Comparison of ENCODE assay signal across 10 cellular contexts in the genomic region with DNA sequence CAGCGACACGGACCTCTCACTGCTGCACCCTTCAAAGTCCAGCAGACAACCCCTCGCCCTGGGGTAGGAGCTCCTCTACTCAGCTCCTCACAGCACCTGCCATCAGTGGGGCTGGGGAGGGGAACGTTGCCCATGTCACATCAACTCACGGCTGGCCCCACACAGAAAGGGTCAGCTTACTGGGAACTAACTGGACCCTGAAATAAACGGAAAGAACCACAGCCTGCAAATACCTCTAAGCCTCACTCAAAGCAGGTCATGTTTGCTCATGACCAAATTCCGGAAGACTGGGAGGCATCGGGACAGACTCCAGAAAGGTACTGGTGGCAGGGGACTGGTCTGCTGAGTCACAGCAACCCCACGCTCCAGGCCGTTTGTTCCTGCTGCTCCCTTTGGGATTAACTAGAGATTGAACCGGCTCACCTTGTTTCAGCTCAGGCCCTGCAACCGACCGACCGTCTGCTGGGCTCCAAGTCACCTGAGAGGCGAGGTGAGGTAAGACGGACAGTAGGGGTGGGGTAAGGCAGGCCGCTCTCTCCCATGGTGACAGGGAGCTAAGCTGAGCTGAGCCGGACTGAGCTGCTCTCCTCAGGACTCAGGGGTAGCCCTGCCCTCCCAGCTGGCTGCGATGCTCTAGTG. TPM values are rescaled to one million over a fixed set of nuclear protein-coding genes. Genes with fewer than 3 reads are reported as not detected.
DNase-seq lines count a peak whose midpoint lies in the region; ATAC-seq and TF ChIP-seq lines count a peak whose summit lies in the region.
"Had no signal": no experiment of that assay in that cellular context is flagged by ENCODE, and none has a peak within 500 bp of the region (broad histone marks: within the 10 kb centered on the region; RNA-seq: fewer than 3 reads in every experiment).

No MANE protein-coding gene starts in this region.

- H3K36me3 ChIP-seq in breast epithelium: no peaks in the 10 kb centered on the region
- no peaks in the 10 kb centered on the region for H3K36me3 ChIP-seq in mucosa of stomach (ENCODE audit: control insufficient read depth, insufficient read depth, low read length)
- H3K36me3 ChIP-seq in vagina: no peaks in the 10 kb centered on the region
- peaks cover 8% of the 10 kb centered on the region for H3K36me3 ChIP-seq in MG63

- DNase-seq in stimulated activated naive CD8-positive, alpha-beta T cell treated with anti-CD3 and anti-CD28 coated beads, Interleukin-15, amount 100 ng/mL, for 72 hours: no peak
- DNase-seq in breast epithelium (ENCODE audit: low spot score in 2 of 2) (peak; percentile 78 to 86), vagina (ENCODE audit: extremely low spot score in 2 of 2) (no peak), NCI-H2107 (lab: John Stamatoyannopoulos, UW) (no peak), MG63 (no peak)

- peak overlapping the region; percentile 43 for H3K9ac ChIP-seq in mucosa of stomach (ENCODE audit: low read length)

- H3K27me3 ChIP-seq in breast epithelium (peaks cover 0 to 43% of the 10 kb centered on the region in 2 donors), mucosa of stomach (ENCODE audit: control insufficient read depth, insufficient read depth, low read length) (no peaks in the 10 kb centered on the region), vagina (no peaks in the 10 kb centered on the region), MG63 (no peaks in the 10 kb centered on the region)

- no peaks in the 10 kb centered on the region for H3K9me3 Mint-ChIP-seq in stimulated activated naive CD8-positive, alpha-beta T cell treated with anti-CD3 and anti-CD28 coated beads, Interleukin-15, Interleukin-2, amounts not matched to agents 100 ng/mL and 50 ng/mL, for 24 hours
- H3K9me3 Mint-ChIP-seq in stimulated activated naive CD8-positive, alpha-beta T cell treated with anti-CD3 and anti-CD28 coated beads, Interleukin-15, amount 100 ng/mL, for 72 hours: no peaks in the 10 kb centered on the region
- H3K9me3 Mint-ChIP-seq: CD8-positive, alpha-beta T cell; memory B cell had no signal

- H3K4me3 ChIP-seq in breast epithelium (peak overlapping the region in 1 of 3 donors; percentile 22), mucosa of stomach (ENCODE audit: low read length) (no peak overlapping the region), vagina (no peak overlapping the region), MG63 (no peak overlapping the region)

- H3K36me3 Mint-ChIP-seq in stimulated activated naive CD8-positive, alpha-beta T cell treated with anti-CD3 and anti-CD28 coated beads, Interleukin-15, Interleukin-2, amounts not matched to agents 100 ng/mL and 50 ng/mL, for 24 hours (ENCODE audit: low read depth): peaks cover 21% of the 10 kb centered on the region
- H3K36me3 Mint-ChIP-seq: memory B cell had no signal

- intact Hi-C loops in breast epithelium (cut with DNase I; ENCODE audit: low total_unique reads): no loop called here
- intact Hi-C loops in vagina (cut with DNase I): no loop called here

- H3K27ac ChIP-seq in breast epithelium (peak overlapping the region; percentile 89 to 94), vagina (peak overlapping the region; percentile 81)

- peak overlapping the region; percentile 97 for H3K27ac Mint-ChIP-seq in stimulated activated naive CD8-positive, alpha-beta T cell treated with anti-CD3 and anti-CD28 coated beads, Interleukin-15, Interleukin-2, amounts not matched to agents 100 ng/mL and 50 ng/mL, for 24 hours
- peak overlapping the region in 1 of 2 donors; percentile 67 for H3K27ac Mint-ChIP-seq in stimulated activated naive CD8-positive, alpha-beta T cell treated with anti-CD3 and anti-CD28 coated beads, Interleukin-15, amount 100 ng/mL, for 72 hours
- H3K27ac Mint-ChIP-seq: CD8-positive, alpha-beta T cell; memory B cell had no signal

- peaks cover 59% of the 10 kb centered on the region for H3K4me1 Mint-ChIP-seq in stimulated activated naive CD8-positive, alpha-beta T cell treated with anti-CD3 and anti-CD28 coated beads, Interleukin-15, Interleukin-2, amounts not matched to agents 100 ng/mL and 50 ng/mL, for 24 hours (ENCODE audit: low read depth)
- H3K4me1 Mint-ChIP-seq in stimulated activated naive CD8-positive, alpha-beta T cell treated with anti-CD3 and anti-CD28 coated beads, Interleukin-15, amount 100 ng/mL, for 72 hours: peaks cover 65% of the 10 kb centered on the region

- H3K27me3 Mint-ChIP-seq in stimulated activated naive CD8-positive, alpha-beta T cell treated with anti-CD3 and anti-CD28 coated beads, Interleukin-15, Interleukin-2, amounts not matched to agents 100 ng/mL and 50 ng/mL, for 24 hours: no peaks in the 10 kb centered on the region
- no peaks in the 10 kb centered on the region for H3K27me3 Mint-ChIP-seq in stimulated activated naive CD8-positive, alpha-beta T cell treated with anti-CD3 and anti-CD28 coated beads, Interleukin-15, amount 100 ng/mL, for 72 hours
- H3K27me3 Mint-ChIP-seq: memory B cell had no signal

- no peak for TF ChIP-seq POLR2A in breast epithelium (IDR thresholded peaks at IDR 0.05)
- TF ChIP-seq POLR2A in vagina (IDR thresholded peaks at IDR 0.05): no peak

- no peaks in the 10 kb centered on the region for H3K9me3 ChIP-seq in breast epithelium
- H3K9me3 ChIP-seq in mucosa of stomach (ENCODE audit: control insufficient read depth, low read length): no peaks in the 10 kb centered on the region
- H3K9me3 ChIP-seq in vagina: no peaks in the 10 kb centered on the region
- no peaks in the 10 kb centered on the region for H3K9me3 ChIP-seq in MG63

- H3K4me1 ChIP-seq in breast epithelium (no peaks in the 10 kb centered on the region), mucosa of stomach (ENCODE audit: control insufficient read depth, insufficient read depth, low read length) (peaks cover 27% of the 10 kb centered on the region), vagina (peaks cover 41% of the 10 kb centered on the region)

- ATAC-seq in stimulated activated naive CD8-positive, alpha-beta T cell treated with anti-CD3 and anti-CD28 coated beads, Interleukin-15, amount 100 ng/mL, for 72 hours: no peak
- ATAC-seq in GM18858 (IDR thresholded peaks at IDR 0.05; ENCODE audit: unreplicated experiment): no peak

- TF ChIP-seq CTCF in breast epithelium (IDR thresholded peaks at IDR 0.05) (no peak), vagina (IDR thresholded peaks at IDR 0.05) (no peak)

- H3K4me3 Mint-ChIP-seq in stimulated activated naive CD8-positive, alpha-beta T cell treated with anti-CD3 and anti-CD28 coated beads, Interleukin-15, Interleukin-2, amounts not matched to agents 100 ng/mL and 50 ng/mL, for 24 hours: no peak overlapping the region
- H3K4me3 Mint-ChIP-seq in stimulated activated naive CD8-positive, alpha-beta T cell treated with anti-CD3 and anti-CD28 coated beads, Interleukin-15, amount 100 ng/mL, for 72 hours: peak overlapping the region in 1 of 2 donors; percentile 54
- H3K4me3 Mint-ChIP-seq: CD8-positive, alpha-beta T cell; memory B cell had no signal

RNA-seq across cellular contexts. Expression of a gene that starts 5.6 kb away (rescaled TPM):
- total RNA-seq in breast epithelium (10 to 100 TPM; 25.6 to 45.2 (median 38.2) TPM), vagina (86.4 TPM)
- 50.4 and 61.8 TPM in 2 replicates for total RNA-seq in MG63 (2014; rRNA removed; shearing (Covaris generic); ENCODE audit: low replicate concordance)

RNA-seq across cellular contexts. Expression of a gene that starts 6.4 kb away (rescaled TPM):
- total RNA-seq in breast epithelium (10 to 100 TPM; 10.5 to 15.2 (median 12.6) TPM), vagina (11.8 TPM)
- 18.5 and 31.4 TPM in 2 replicates for total RNA-seq in MG63 (2014; rRNA removed; shearing (Covaris generic); ENCODE audit: low replicate concordance)

RNA-seq across cellular contexts. Expression of a gene that starts 25.0 kb away (rescaled TPM):
- 10 to 100 TPM; 38.8 to 42.6 (median 41.3) TPM for total RNA-seq in breast epithelium
- 59.9 TPM for total RNA-seq in vagina
- total RNA-seq in MG63 (2014; rRNA removed; shearing (Covaris generic); ENCODE audit: low replicate concordance): 22.3 and 48.2 TPM in 2 replicates

RNA-seq across cellular contexts. Expression of a gene that starts 43.9 kb away (rescaled TPM):
- total RNA-seq in breast epithelium (1 to 10 TPM in 1 of 3 donors, not detected in 2; 2.3 TPM), vagina (not detected)
- total RNA-seq in MG63 (2014; rRNA removed; shearing (Covaris generic); ENCODE audit: low replicate concordance): not detected in 2 replicates
- total RNA-seq: CD8-positive, alpha-beta T cell had no signal

RNA-seq across cellular contexts. Expression of a gene that starts 50.6 kb away (rescaled TPM):
- total RNA-seq in breast epithelium (10 to 100 TPM; 17.0 to 24.0 (median 19.5) TPM), vagina (28.2 TPM)
- total RNA-seq in MG63 (2014; rRNA removed; shearing (Covaris generic); ENCODE audit: low replicate concordance): 5.1 and 15.2 TPM in 2 replicates

Comparison
In these comparisons a context has a peak if more than half of its experiments do, and no peak if none do; other contexts are left out.
1. DNase-seq: peak in breast epithelium (2 of 2); none in stimulated activated naive CD8-positive, alpha-beta T cell treated with anti-CD3 and anti-CD28 coated beads, Interleukin-15, amount 100 ng/mL, for 72 hours (0 of 2), vagina (0 of 2), NCI-H2107 (single experiment) and MG63 (single experiment).